Comparison of ENCODE assay signal across 24 cellular contexts in genomic region chr4:71063711-71064110, GRCh38.
"Had no signal": no experiment of that assay in that cellular context is flagged by ENCODE, and none has a peak within 500 bp of the region (broad histone marks: within the 10 kb centered on the region; RNA-seq: fewer than 3 reads in every experiment).

No MANE protein-coding gene starts in this region.

- H3K36me3 ChIP-seq: colonic mucosa, esophagus squamous epithelium, gastrocnemius medialis, heart right ventricle, left lung, lower lobe of right lung had no signal

- H3K27ac ChIP-seq: colonic mucosa, epithelial cell of prostate, esophagus squamous epithelium, gastrocnemius medialis, heart right ventricle, left lung, lower lobe of right lung had no signal

- DNase-seq: colonic mucosa; cortex of kidney; effector CD8-positive, alpha-beta T cell; effector memory CD8-positive, alpha-beta T cell; endodermal cell; erythroblast; esophagus squamous epithelium; foreskin fibroblast; foreskin melanocyte; gastrocnemius medialis; glutamatergic neuron; head of caudate nucleus; heart right ventricle; hippocampal formation; islet precursor cell; kidney; kidney glomerular epithelial cell; left lung; left ventricle myocardium superior; lower lobe of right lung; mesenchymal stem cell; mucosa of descending colon had no signal

- H3K4me1 ChIP-seq: esophagus squamous epithelium, gastrocnemius medialis, heart right ventricle, left lung, lower lobe of right lung had no signal

- H3K4me3 ChIP-seq: colonic mucosa, esophagus squamous epithelium, gastrocnemius medialis, heart right ventricle, left lung, lower lobe of right lung, mucosa of descending colon had no signal

- H3K27me3 ChIP-seq: colonic mucosa, esophagus squamous epithelium, gastrocnemius medialis, heart right ventricle, left lung had no signal

- ATAC-seq: effector memory CD8-positive, alpha-beta T cell; esophagus mucosa; gastrocnemius medialis; heart right ventricle; left lung; left ventricle myocardium superior; lower lobe of right lung; mucosa of descending colon had no signal

- H3K9me3 ChIP-seq: colonic mucosa, esophagus squamous epithelium, gastrocnemius medialis, heart right ventricle, left lung, lower lobe of right lung, mucosa of descending colon had no signal
